Comparison of ENCODE assay signal across 24 cellular contexts in the genomic region with DNA sequence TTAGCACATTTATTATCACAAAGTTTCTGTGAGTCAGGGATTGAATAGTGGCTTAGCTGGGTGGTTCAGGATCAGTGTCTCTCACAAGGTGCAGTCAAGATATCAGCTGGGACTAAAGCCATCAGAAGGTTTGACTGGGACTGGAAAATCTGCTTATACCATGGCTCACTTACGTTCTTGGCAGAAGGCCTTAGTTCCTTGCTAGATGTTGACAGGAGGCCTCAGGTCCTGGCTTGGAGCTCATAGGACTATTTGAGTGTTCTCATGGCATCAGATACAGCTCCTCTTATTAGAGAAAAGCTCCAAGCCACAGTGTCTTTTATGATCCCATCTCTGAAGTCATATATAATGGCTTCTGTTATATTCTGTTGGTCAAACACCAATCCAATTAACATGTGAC.
A peak's percentile ranks its signal among the peaks of the same experiment; 100 is the strongest.
DNase-seq lines count a peak whose midpoint lies in the region; ATAC-seq and TF ChIP-seq lines count a peak whose summit lies in the region.
"Had no signal": no experiment of that assay in that cellular context is flagged by ENCODE, and none has a peak within 500 bp of the region (broad histone marks: within the 10 kb centered on the region; RNA-seq: fewer than 3 reads in every experiment).

No MANE protein-coding gene starts in this region.

- H3K4me3 ChIP-seq in left ventricle myocardium inferior, result no peak overlapping the region
- H3K4me3 ChIP-seq in LNCaP clone FGC (ENCODE audit: low read depth, low read length), result no peak overlapping the region
- H3K4me3 ChIP-seq: A549; BLaER1 treated with 17β-estradiol and CSF1 and Interleukin-3, amounts not matched to agents 10 nM and 100 nM; GM12878; HAP-1 had no signal

- TF ChIP-seq CTCF in left ventricle myocardium inferior (IDR thresholded peaks at IDR 0.05; ENCODE audit: borderline replicate concordance), result no peak
- TF ChIP-seq CTCF in LNCaP clone FGC (IDR thresholded peaks at IDR 0.05; ENCODE audit: control insufficient read depth, extremely low read depth, insufficient read depth), result no peak

- no peak overlapping the region for H3K27ac ChIP-seq in left ventricle myocardium inferior (replicated peaks)
- H3K27ac ChIP-seq: A549; BLaER1 treated with 17β-estradiol and CSF1 and Interleukin-3, amounts not matched to agents 10 nM and 100 nM had no signal

- H3K9me3 ChIP-seq in left ventricle myocardium inferior (replicated peaks), result no peaks in the 10 kb centered on the region
- H3K9me3 ChIP-seq: A549; BE2C; BLaER1 treated with 17β-estradiol and CSF1 and Interleukin-3, amounts not matched to agents 10 nM and 100 nM; HAP-1 had no signal

- H3K4me1 ChIP-seq in left ventricle myocardium inferior, result no peaks in the 10 kb centered on the region
- H3K4me1 ChIP-seq: A549; BLaER1 treated with 17β-estradiol and CSF1 and Interleukin-3, amounts not matched to agents 10 nM and 100 nM had no signal

- DNase-seq in Right ventricle myocardium superior (no peak), left ventricle myocardium inferior (no peak), LNCaP clone FGC (ENCODE audit: low read depth) (peak; percentile 23), NCI-H446 treated with DMSO at 0.1 percent for 48 hours (lab: John Stamatoyannopoulos, UW) (peak; percentile 68), SK-N-DZ (ENCODE audit: low spot score) (peak; percentile 29), NCI-H1436 treated with DMSO at 0.1 percent for 48 hours (lab: John Stamatoyannopoulos, UW) (no peak), cerebellar nuclear complex (lab: John Stamatoyannopoulos, UW) (no peak)
- DNase-seq: 8988T; ACHN; AML-193; BE2C; CD4-positive, alpha-beta T cell; CD8-positive, alpha-beta memory T cell; DMS 273 treated with DMSO at 0.1 percent for 48 hours; DMS79; EL; GDM1; GOT3; HFFc6 had no signal

- H3K27me3 ChIP-seq in left ventricle myocardium inferior (ENCODE audit: low read depth), result no peaks in the 10 kb centered on the region
- H3K27me3 ChIP-seq: BE2C; BLaER1 treated with 17β-estradiol and CSF1 and Interleukin-3, amounts not matched to agents 10 nM and 100 nM had no signal

- H3K36me3 ChIP-seq in left ventricle myocardium inferior, result no peaks in the 10 kb centered on the region
- H3K36me3 ChIP-seq: BE2C; BLaER1 treated with 17β-estradiol and CSF1 and Interleukin-3, amounts not matched to agents 10 nM and 100 nM; HAP-1 had no signal

- intact Hi-C loops in Right ventricle myocardium superior (cut with DNase I) (no loop called here), left ventricle myocardium inferior (cut with micrococcal nuclease) (no loop called here)

- peak; percentile 31 for ATAC-seq in Right ventricle myocardium superior (ENCODE audit: poor library complexity)
- ATAC-seq in GM18517 (IDR thresholded peaks at IDR 0.05; ENCODE audit: unreplicated experiment), result no peak
- ATAC-seq: A549, GM12878 had no signal

Comparison
In these comparisons a context has a peak if more than half of its experiments do, and no peak if none do; other contexts are left out.
1. DNase-seq: peak in LNCaP clone FGC (single experiment), NCI-H446 treated with DMSO at 0.1 percent for 48 hours (single experiment) and SK-N-DZ (single experiment); none in Right ventricle myocardium superior (single experiment), left ventricle myocardium inferior (single experiment), NCI-H1436 treated with DMSO at 0.1 percent for 48 hours (single experiment) and cerebellar nuclear complex (0 of 2).